In the genomic region with DNA sequence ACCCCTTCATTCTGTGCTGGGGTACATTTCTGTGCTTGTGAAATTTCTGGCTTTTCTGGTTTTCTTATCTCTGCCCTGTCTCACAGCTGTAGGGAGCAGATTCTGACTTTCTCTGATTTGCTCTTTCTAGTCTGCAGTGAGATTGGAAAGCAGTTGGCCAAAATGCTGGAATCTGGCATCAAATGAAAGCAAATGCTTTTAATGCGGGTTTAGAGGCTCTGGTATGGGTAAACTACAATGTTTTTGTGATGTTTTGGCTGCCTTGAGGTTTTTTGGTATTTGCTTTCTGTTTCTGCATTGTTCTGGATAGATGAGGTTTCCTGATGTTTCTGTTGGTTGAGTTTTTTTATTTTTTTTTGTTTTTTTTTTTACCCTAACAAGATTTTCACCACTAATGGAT, we compare ENCODE assay signal across 15 cellular contexts. TPM values are rescaled to one million over a fixed set of nuclear protein-coding genes. Genes with fewer than 3 reads are reported as not detected.
A peak's percentile ranks its signal among the peaks of the same experiment; 100 is the strongest.
DNase-seq lines count a peak whose midpoint lies in the region; FAIRE-seq and TF ChIP-seq lines count a peak whose summit lies in the region.
"Had no signal": no experiment of that assay in that cellular context is flagged by ENCODE, and none has a peak within 500 bp of the region (broad histone marks: within the 10 kb centered on the region; RNA-seq: fewer than 3 reads in every experiment).

No MANE protein-coding gene starts in this region.

- H3K4ac ChIP-seq in mesendoderm (ENCODE audit: low read depth, low read length), result no peak overlapping the region

- no peak overlapping the region for H3K23ac ChIP-seq in mesendoderm (ENCODE audit: low read length)

- TF ChIP-seq CTCF in testis (IDR thresholded peaks at IDR 0.05), result no peak

- FAIRE-seq in H54 (lab: Jason Lieb, UNC), result no peak
- FAIRE-seq: HTR-8/SVneo had no signal

- intact Hi-C loops in testis (cut with DNase I; ENCODE audit: low total_unique reads), result no loop called here

- no peak overlapping the region for H4K5ac ChIP-seq in mesendoderm (ENCODE audit: low read length)

- H3K56ac ChIP-seq in mesendoderm (ENCODE audit: low read length), result no peak overlapping the region

- H3K4me2 ChIP-seq in mesendoderm (ENCODE audit: low read length), result no peak overlapping the region

- no peak overlapping the region for H2BK15ac ChIP-seq in mesendoderm (replicated peaks; ENCODE audit: low read depth)

- no peaks in the 10 kb centered on the region for H3K79me1 ChIP-seq in mesendoderm (ENCODE audit: low read length)

- H3K79me2 ChIP-seq in mesendoderm (ENCODE audit: control insufficient read depth, insufficient read depth, low read length), result no peaks in the 10 kb centered on the region

- CTCF ChIA-PET in CD8-positive, alpha-beta memory T cell (lab: Charles Lee), result no interaction called here

- no peak overlapping the region for H3K27ac ChIP-seq in CD8-positive, alpha-beta memory T cell (ENCODE audit: low read depth, low read length)
- H3K27ac ChIP-seq in mesendoderm (ENCODE audit: low read depth, low read length), result no peak overlapping the region
- H3K27ac ChIP-seq in testis, result no peak overlapping the region
- H3K27ac ChIP-seq: coronary artery, right atrium auricular region, upper lobe of left lung had no signal

- H3K9me3 ChIP-seq in CD8-positive, alpha-beta memory T cell (ENCODE audit: low read length), result no peaks in the 10 kb centered on the region
- no peaks in the 10 kb centered on the region for H3K9me3 ChIP-seq in adipocyte (ENCODE audit: control insufficient read depth, low read length)
- H3K9me3 ChIP-seq in testis, result no peaks in the 10 kb centered on the region
- H3K9me3 ChIP-seq: right atrium auricular region, upper lobe of left lung had no signal

- H3K36me3 Mint-ChIP-seq in CD8-positive, alpha-beta memory T cell, result peaks cover 0 to 19% (median 2%) of the 10 kb centered on the region in 3 donors

- TF ChIP-seq POLR2A in testis (IDR thresholded peaks at IDR 0.05) (no peak), H54 (IDR thresholded peaks at IDR 0.05; ENCODE audit: low read depth, low read length) (no peak)

- peak overlapping the region in 4 of 8 donors; percentile 0 to 54 (median 36) for H3K27ac Mint-ChIP-seq in CD8-positive, alpha-beta memory T cell

- DNase-seq in CD8-positive, alpha-beta memory T cell, result no peak
- DNase-seq in H4 (ENCODE audit: low spot score) (peak; percentile 66), adipocyte (ENCODE audit: low read depth) (peak; percentile 77), mesendoderm (peak; percentile 52), testis (no peak), H54 (ENCODE audit: insufficient read length, low spot score) (no peak), hippocampal formation (lab: John Stamatoyannopoulos, UW) (no peak), NCI-H1092 (lab: John Stamatoyannopoulos, UW) (no peak)
- DNase-seq: COR-L47, head of caudate nucleus, NCI-H187, upper lobe of left lung had no signal

- H3K4me3 Mint-ChIP-seq in CD8-positive, alpha-beta memory T cell, result peak overlapping the region in 5 of 7 donors; percentile 10 to 37 (median 25)

- peaks cover 5 to 16% (median 15%) of the 10 kb centered on the region in 3 donors for H3K4me1 Mint-ChIP-seq in CD8-positive, alpha-beta memory T cell

- no peaks in the 10 kb centered on the region for H3K36me3 ChIP-seq in CD8-positive, alpha-beta memory T cell (ENCODE audit: insufficient read depth, low read length)
- H3K36me3 ChIP-seq in adipocyte (ENCODE audit: control insufficient read depth, insufficient read depth, low read length, severe bottlenecking), result no peaks in the 10 kb centered on the region
- no peaks in the 10 kb centered on the region for H3K36me3 ChIP-seq in mesendoderm (ENCODE audit: control insufficient read depth, insufficient read depth, low read length)
- H3K36me3 ChIP-seq in testis (ENCODE audit: low read depth, missing control alignments), result no peaks in the 10 kb centered on the region
- H3K36me3 ChIP-seq: right atrium auricular region, upper lobe of left lung had no signal

- H3K4me1 ChIP-seq in CD8-positive, alpha-beta memory T cell (ENCODE audit: insufficient read depth, low read length), result no peaks in the 10 kb centered on the region
- H3K4me1 ChIP-seq in adipocyte (ENCODE audit: control insufficient read depth, insufficient read depth, low read length) (peaks cover 22% of the 10 kb centered on the region), mesendoderm (ENCODE audit: control insufficient read depth, low read depth, low read length) (no peaks in the 10 kb centered on the region), testis (no peaks in the 10 kb centered on the region)

- H3K9me3 Mint-ChIP-seq in CD8-positive, alpha-beta memory T cell, result peaks cover 0 to 4% (median 0%) of the 10 kb centered on the region in 5 donors

- no peaks in the 10 kb centered on the region for H3K27me3 ChIP-seq in CD8-positive, alpha-beta memory T cell (ENCODE audit: insufficient read depth, low read length, poor library complexity, severe bottlenecking)
- peaks cover 33% of the 10 kb centered on the region for H3K27me3 ChIP-seq in adipocyte (replicated peaks; ENCODE audit: control insufficient read depth, insufficient read depth, low read length)
- H3K27me3 ChIP-seq in mesendoderm (ENCODE audit: insufficient read depth, low read length, poor library complexity), result no peaks in the 10 kb centered on the region
- H3K27me3 ChIP-seq in testis, result no peaks in the 10 kb centered on the region
- H3K27me3 ChIP-seq: right atrium auricular region, upper lobe of left lung had no signal

- no peak overlapping the region for H3K18ac ChIP-seq in mesendoderm (ENCODE audit: low read length)

- POLR2A ChIA-PET in CD8-positive, alpha-beta memory T cell (lab: Charles Lee), result no interaction called here

- H3K9ac ChIP-seq in adipocyte (ENCODE audit: low read length) (no peak overlapping the region), mesendoderm (ENCODE audit: low read length) (no peak overlapping the region)

- H3K27me3 Mint-ChIP-seq in CD8-positive, alpha-beta memory T cell, result peaks cover 6 to 30% of the 10 kb centered on the region in 2 donors

- no peak overlapping the region for H2BK120ac ChIP-seq in mesendoderm (ENCODE audit: low read depth, low read length)

- H2AK5ac ChIP-seq in mesendoderm (ENCODE audit: low read length), result no peak overlapping the region

- H2BK5ac ChIP-seq in mesendoderm (ENCODE audit: low read length), result no peak overlapping the region

- H4K8ac ChIP-seq in mesendoderm (ENCODE audit: low read depth, low read length), result no peak overlapping the region

- no peak overlapping the region for H3K4me3 ChIP-seq in CD8-positive, alpha-beta memory T cell (ENCODE audit: low read length)
- H3K4me3 ChIP-seq in adipocyte (ENCODE audit: low read length) (peak overlapping the region; percentile 64), mesendoderm (ENCODE audit: low read length) (no peak overlapping the region), testis (no peak overlapping the region)
- H3K4me3 ChIP-seq: coronary artery, right atrium auricular region, upper lobe of left lung had no signal

- no CpG with 5 or more reads among the region's 1 CpG for WGBS in mesendoderm (ENCODE audit: extremely low coverage, insufficient coverage, low lambda C conversion rate)
- 59 to 83% methylated on average over 1 of the region's 1 CpG for WGBS in testis, 2 donors

RNA-seq across cellular contexts. Expression of a gene that starts 23.8 kb away (rescaled TPM):
- total RNA-seq in CD8-positive, alpha-beta memory T cell, result 10 to 100 TPM; 25.1 to 28.5 TPM
- 47.3 TPM for polyA plus RNA-seq in CD8-positive, alpha-beta memory T cell
- 97.2 and 130 TPM in 2 replicates for total RNA-seq in H4 (2014; rRNA removed; shearing (Covaris generic))
- 28.3 TPM for polyA plus RNA-seq in mesendoderm (2013, experiment 1 of 2)
- 28.3 TPM for polyA plus RNA-seq in mesendoderm (2013, experiment 2 of 2)
- total RNA-seq in testis, result 10 to 100 TPM; 31.3 to 38.3 TPM
- 46.1 TPM for polyA plus RNA-seq in testis (ENCODE audit: insufficient read depth, low read depth, low replicate concordance)

Comparison
In these comparisons a context has a peak if more than half of its experiments do, and no peak if none do; other contexts are left out.
1. DNase-seq: peak in H4 (single experiment), adipocyte (single experiment) and mesendoderm (single experiment); none in CD8-positive, alpha-beta memory T cell (0 of 5), testis (single experiment), H54 (single experiment), hippocampal formation (0 of 2) and NCI-H1092 (single experiment).